Comparison of ENCODE assay signal across 9 cellular contexts in genomic region chr11:3290556-3290955, GRCh38. TPM values are rescaled to one million over a fixed set of nuclear protein-coding genes. Genes with fewer than 3 reads are reported as not detected.
"Had no signal": no experiment of that assay in that cellular context is flagged by ENCODE, and none has a peak within 500 bp of the region (broad histone marks: within the 10 kb centered on the region; RNA-seq: fewer than 3 reads in every experiment).

No MANE protein-coding gene starts in this region.

RNA-seq across cellular contexts. Expression of gene MRGPRE, which starts 58.3 kb away (rescaled TPM):
- total RNA-seq: LHCN-M2, MCF 10A, NCI-H460, OCI-LY7, PC-9, Right ventricle myocardium inferior, RPMI7951, SJCRH30, SK-MEL-5 had no signal
